In the genomic region with DNA sequence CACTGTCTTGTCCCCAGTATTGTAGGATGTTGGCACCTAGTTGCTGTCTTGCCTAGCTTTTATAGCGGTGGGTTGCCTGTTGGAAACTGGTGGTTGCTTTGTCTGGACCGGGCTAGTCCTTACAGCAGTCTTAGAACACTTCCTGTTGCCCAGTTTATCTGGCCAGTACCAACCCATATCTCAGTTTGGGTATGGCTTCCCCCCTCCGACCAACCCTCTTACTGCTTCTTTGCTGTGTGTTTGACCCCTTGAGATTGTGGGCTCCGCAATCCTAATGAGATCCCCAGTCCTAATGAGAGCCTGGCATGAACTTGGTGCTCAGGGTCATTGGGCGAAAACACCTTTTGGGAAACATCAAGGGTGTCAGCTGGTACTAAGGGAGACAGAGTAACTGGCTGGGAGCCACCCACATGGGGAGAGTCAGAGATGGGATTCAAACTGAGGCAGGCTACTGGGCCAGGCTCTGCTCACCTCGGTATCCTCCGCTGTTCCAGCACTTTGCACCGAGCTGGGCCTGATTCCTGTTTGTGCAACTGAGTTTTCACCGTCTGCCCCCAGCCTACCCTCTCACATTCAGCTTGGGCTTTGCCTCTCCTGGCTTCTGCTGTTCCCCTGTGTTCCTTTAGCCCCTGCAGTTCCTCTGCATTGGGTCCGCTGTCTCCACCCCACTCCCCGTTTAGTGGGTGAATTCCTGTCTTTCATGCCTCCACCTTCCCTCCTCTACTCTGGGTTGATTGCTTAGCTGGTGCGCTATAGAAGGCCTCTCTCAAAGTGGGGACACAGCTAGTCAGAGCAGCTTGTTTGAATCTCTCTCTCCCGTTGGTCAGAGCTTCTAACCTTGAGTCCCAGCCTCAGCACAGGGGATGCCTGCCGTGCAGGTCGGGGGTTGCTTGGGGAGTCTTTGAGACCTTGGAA, we compare ENCODE assay signal across 10 cellular contexts. TPM values are rescaled to one million over a fixed set of nuclear protein-coding genes. Genes with fewer than 3 reads are reported as not detected.
A peak's percentile ranks its signal among the peaks of the same experiment; 100 is the strongest.
DNase-seq lines count a peak whose midpoint lies in the region; ATAC-seq, FAIRE-seq and TF ChIP-seq lines count a peak whose summit lies in the region.
"Had no signal": no experiment of that assay in that cellular context is flagged by ENCODE, and none has a peak within 500 bp of the region (broad histone marks: within the 10 kb centered on the region; RNA-seq: fewer than 3 reads in every experiment).

No MANE protein-coding gene starts in this region.

- H3K4me3 ChIP-seq in cardiac muscle cell (peak overlapping the region; percentile 100), GM12878 (peak overlapping the region; percentile 97; the same call in 1 of the 2 replicates), mucosa of rectum (ENCODE audit: low read length in 2 of 2) (peak overlapping the region; percentile 80), upper lobe of right lung (peak overlapping the region; percentile 58)

- BruUV-seq in GM12878 (replicated peaks; lab: Mats Ljungman, UMichigan): TSS peak; percentile 56

- 89% methylated on average over 14 of the region's 15 CpGs for WGBS in GM12878 (ENCODE audit: insufficient coverage, insufficient replicate concordance, low lambda C conversion rate, missing lambda C conversion rate)

- POLR2A ChIA-PET in GM12878 (lab: Charles Lee): interaction anchor here (0.6 to 3.5 kb wide), 3 partner anchors 36 to 157 kb away, joined by 4 to 18 read pairs (median 5); a partner anchor contains a TSS

- H4K20me1 ChIP-seq in GM12878 (ENCODE audit: control insufficient read depth, insufficient read depth): no peaks in the 10 kb centered on the region

- CTCF ChIA-PET in GM12878 (lab: Yijun Ruan, JAX): interaction anchor here (0.6 to 9.5 kb wide), 9 partner anchors 8 to 158 kb away, joined by 3 to 94 read pairs (median 5); a partner anchor contains a TSS

- SMC1A ChIA-PET in GM12878 (lab: Charles Lee; ENCODE audit: uncharacterized antibody, unreplicated experiment): interaction anchor here (0.6 to 1.6 kb wide), 7 partner anchors 18 to 191 kb away, joined by 3 to 5 read pairs (median 3); no protein-coding TSS in a partner anchor

- TF ChIP-seq RAD21 in GM12878 (IDR thresholded peaks at IDR 0.05; ENCODE audit: insufficient read depth, low read depth, low read length): no peak

- peak overlapping the region; percentile 99 for H3K4me2 ChIP-seq in GM12878 (ENCODE audit: control insufficient read depth, insufficient read depth)

- H3K9me3 ChIP-seq in cardiac muscle cell (ENCODE audit: low read depth) (no peaks in the 10 kb centered on the region), GM12878 (replicated peaks; ENCODE audit: control insufficient read depth, insufficient read depth, low read length) (no peaks in the 10 kb centered on the region), mucosa of rectum (ENCODE audit: control insufficient read depth in 2 of 2, low read length in 2 of 2) (no peaks in the 10 kb centered on the region), upper lobe of right lung (no peaks in the 10 kb centered on the region)

- peaks cover 11% of the 10 kb centered on the region for H3K79me2 ChIP-seq in GM12878 (ENCODE audit: control insufficient read depth, insufficient read depth, low read length)

- H2AFZ ChIP-seq in GM12878 (ENCODE audit: control insufficient read depth, low read depth, low read length): no peak overlapping the region

- in situ Hi-C loops in GM12878 (cut with MboI): no loop called here

- TF ChIP-seq CTCF in cardiac muscle cell (IDR thresholded peaks at IDR 0.05; ENCODE audit: low read depth, low read length): no peak
- no peak for TF ChIP-seq CTCF in GM12878 (IDR thresholded peaks at IDR 0.05 in 2 of 3, conservative IDR thresholded peaks at IDR 0.05 in 1 of 3; ENCODE audit: control insufficient read depth in 2 of 3, extremely low read depth in 1 of 3, insufficient read depth in 1 of 3, low read depth in 3 of 3, low read length in 3 of 3)
- no peak for TF ChIP-seq CTCF in upper lobe of right lung (IDR thresholded peaks at IDR 0.05)

- H3K4me1 ChIP-seq in cardiac muscle cell (ENCODE audit: low read depth) (peaks cover 22% of the 10 kb centered on the region), GM12878 (ENCODE audit: control insufficient read depth, insufficient read depth, low read length) (peaks cover 17% of the 10 kb centered on the region), mucosa of rectum (ENCODE audit: control insufficient read depth in 2 of 2, insufficient read depth in 2 of 2, low read length in 2 of 2) (peaks cover 36 to 38% of the 10 kb centered on the region in 2 donors), upper lobe of right lung (peaks cover 32% of the 10 kb centered on the region)

- no peak for ATAC-seq in GM12878
- no peak for ATAC-seq in upper lobe of right lung
- no peak for ATAC-seq in GM18868 (IDR thresholded peaks at IDR 0.05; ENCODE audit: unreplicated experiment)

- DNase-seq in cardiac muscle cell (ENCODE audit: low read depth in 1 of 2, low spot score in 1 of 2) (no peak), cardiac septum (ENCODE audit: low spot score) (no peak), GM12878 (ENCODE audit: low read depth, low spot score) (no peak), upper lobe of right lung (no peak), SKM-1 treated with dmso at 0.1 percent for 144 hours (lab: John Stamatoyannopoulos, UW; ENCODE audit: unreplicated experiment) (no peak), T-helper 9 cell (no peak)
- DNase-seq: cerebellar nuclear complex, DMS153 had no signal

- intact Hi-C loops in cardiac septum (cut with DNase I): loop anchor here (5.0 kb wide), 1 partner anchor 61 kb away; no protein-coding TSS in a partner anchor
- intact Hi-C loops in GM12878 (cut with micrococcal nuclease; ENCODE audit: unreplicated experiment): loop anchor here (5.0 kb wide), 1 partner anchor 61 kb away; no protein-coding TSS in a partner anchor
- intact Hi-C loops in upper lobe of right lung (cut with DNase I): no loop called here

- no peak overlapping the region for H3K27ac ChIP-seq in cardiac muscle cell
- H3K27ac ChIP-seq in GM12878 (ENCODE audit: control insufficient read depth, insufficient read depth): no peak overlapping the region
- peak overlapping the region; percentile 78 to 94 for H3K27ac ChIP-seq in mucosa of rectum (ENCODE audit: low read depth in 2 of 2, low read length in 2 of 2)
- H3K27ac ChIP-seq in upper lobe of right lung: peak overlapping the region; percentile 63

- FAIRE-seq in GM12878 (lab: Jason Lieb, UNC): no peak

- peak; percentile 34; the same call in 1 of the 2 replicates for TF ChIP-seq POLR2A in GM12878 (IDR thresholded peaks at IDR 0.05; ENCODE audit: low read depth, low read length)

- peak overlapping the region; percentile 72 for H3K9ac ChIP-seq in GM12878 (ENCODE audit: control insufficient read depth, insufficient read depth, low read length)
- H3K9ac ChIP-seq in mucosa of rectum (ENCODE audit: low read depth in 1 of 2, low read length in 2 of 2): peak overlapping the region; percentile 69 to 79

- H3K27me3 ChIP-seq in cardiac muscle cell (peaks cover 3% of the 10 kb centered on the region), GM12878 (replicated peaks in 1 of 2; ENCODE audit: control insufficient read depth in 2 of 2, insufficient read depth in 2 of 2, low read length in 1 of 2) (0 out of 4 replicates have a peak, but pooled peaks cover 0 to 3% of the 10 kb centered on the region in 2 experiments), mucosa of rectum (ENCODE audit: control insufficient read depth in 2 of 2, insufficient read depth in 2 of 2, low read length in 2 of 2) (no peaks in the 10 kb centered on the region), upper lobe of right lung (no peaks in the 10 kb centered on the region)

- no peaks in the 10 kb centered on the region for H3K36me3 ChIP-seq in cardiac muscle cell
- H3K36me3 ChIP-seq in GM12878 (ENCODE audit: control insufficient read depth in 2 of 2, insufficient read depth in 2 of 2, low read length in 1 of 2): no peaks in the 10 kb centered on the region
- H3K36me3 ChIP-seq in mucosa of rectum (ENCODE audit: control insufficient read depth in 2 of 2, insufficient read depth in 2 of 2, low read length in 2 of 2): no peaks in the 10 kb centered on the region
- no peaks in the 10 kb centered on the region for H3K36me3 ChIP-seq in upper lobe of right lung

- RAD21 ChIA-PET in GM12878 (lab: Charles Lee; ENCODE audit: unreplicated experiment): interaction anchor here (1.4 to 2.1 kb wide), 2 partner anchors 157 to 160 kb away, joined by 3 to 6 read pairs; a partner anchor contains a TSS

- no peak for TF ChIP-seq EP300 in GM12878 (IDR thresholded peaks at IDR 0.05; ENCODE audit: borderline replicate concordance in 1 of 2, control insufficient read depth in 1 of 2, low read depth in 2 of 2, low read length in 2 of 2)

TF ChIP-seq in GM12878, 131 proteins besides CTCF, POLR2A, EP300 and RAD21 (continues in another document):
- TF ChIP-seq BHLHE40 (IDR thresholded peaks at IDR 0.05; ENCODE audit: borderline replicate concordance in 1 of 2, low read depth in 2 of 2, low read length in 1 of 2): no peak

RNA-seq across cellular contexts. Expression of a gene that starts 1.6 kb away (rescaled TPM):
- total RNA-seq in cardiac muscle cell: 41.8 and 46.1 TPM in 2 replicates
- 30.5 and 38.9 TPM in 2 replicates for polyA plus RNA-seq in cardiac muscle cell
- 30.8 TPM for total RNA-seq in cardiac septum
- 34.3 and 34.9 TPM in 2 replicates for total RNA-seq in GM12878 (2013; cell fraction: nucleolus; rRNA removed)
- 39.3 and 40.6 TPM in 2 replicates for total RNA-seq in GM12878 (2014; rRNA removed)
- 31.6 and 33.1 TPM in 2 replicates for total RNA-seq in GM12878 (2014; rRNA removed; fragmentation: Illumina TruSeq; extraction: Trizol)
- total RNA-seq in GM12878 (2021): 32.1 and 38.1 TPM in 2 replicates
- polyA plus RNA-seq in GM12878 (2011; ENCODE audit: low read depth): 13.2 TPM
- polyA plus RNA-seq in GM12878 (2011; rRNA removed): 23.3 and 27.3 TPM in 2 replicates
- polyA plus RNA-seq in GM12878 (2011; cell fraction: cytosol; rRNA removed): 26.0 and 27.3 TPM in 2 replicates
- 21.3 and 25.6 TPM in 2 replicates for polyA plus RNA-seq in GM12878 (2011; cell fraction: nucleus; rRNA removed)
- 17.7 TPM in 2 replicates for polyA plus RNA-seq in GM12878 (2012)
- polyA plus RNA-seq in GM12878 (2014; fragmentation: Illumina TruSeq; extraction: Trizol): 21.3 and 30.1 TPM in 2 replicates
- 1 to 10 TPM in 1 of 2 experiments, under 1 TPM in 1; 0.87 to 1.1 TPM for polyA plus RNA-seq in GM12878 (2014; fragmentation: Nextera tagmentation; extraction: Ambion mirVana)
- 32.9 and 33.9 TPM in 2 replicates for polyA plus RNA-seq in GM12878 (2014; rRNA removed)
- 10 to 100 TPM; 29.0 to 30.0 TPM for polyA plus RNA-seq in GM12878 (2016; fragmentation: Nextera tagmentation; extraction: Ambion mirVana)
- polyA minus RNA-seq in GM12878 (2011; rRNA and poly(A)+ RNA removed): 22.7 and 28.6 TPM in 2 replicates
- 9.1 and 13.3 TPM in 2 replicates for polyA minus RNA-seq in GM12878 (2011; cell fraction: cytosol; rRNA and poly(A)+ RNA removed)
- polyA minus RNA-seq in GM12878 (2011; cell fraction: nucleus; rRNA and poly(A)+ RNA removed): 10.4 and 17.0 TPM in 2 replicates
- 51.8 TPM for total RNA-seq in upper lobe of right lung

Comparison
In these comparisons a context has a peak if more than half of its experiments do, and no peak if none do; other contexts are left out.
1. H3K27ac ChIP-seq: peak in mucosa of rectum (2 of 2) and upper lobe of right lung (single experiment); none in cardiac muscle cell (single experiment) and GM12878 (single experiment).
2. Peak in every context shown above with its lines, with median percentiles within 50 percentile points of each other: H3K4me3 ChIP-seq.